Comparison of ENCODE assay signal across 2 cellular contexts in the genomic region with DNA sequence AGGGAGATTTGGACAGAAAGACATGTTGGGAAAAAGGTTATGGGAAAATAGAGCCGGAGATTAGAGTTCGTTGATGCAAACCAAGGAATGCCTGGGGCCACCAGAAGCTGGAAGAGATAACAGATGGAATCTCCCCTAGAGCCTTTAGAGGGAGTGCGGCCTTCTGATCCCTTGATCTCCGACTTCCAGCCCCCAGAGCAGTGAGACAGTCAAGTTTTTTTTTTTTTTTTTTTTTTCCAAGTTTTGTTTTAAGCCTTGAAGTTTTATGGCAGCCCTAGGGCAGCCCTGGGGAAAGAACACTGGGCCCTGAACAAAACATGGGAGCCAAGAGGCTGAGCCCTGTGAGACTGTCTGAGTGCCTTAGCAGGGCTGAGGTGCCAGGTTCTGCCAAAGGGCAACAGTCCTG.
TF ChIP-seq lines count a peak whose summit lies in the region.

No MANE protein-coding gene starts in this region.

TF ChIP-seq in HepG2, 621 proteins besides CTCF, POLR2A, EP300 and RAD21:
- TF ChIP-seq ZNF782 (CRISPR knock-in tag; IDR thresholded peaks at IDR 0.05; ENCODE audit: borderline replicate concordance) (no peak), ZBTB7B (CRISPR knock-in tag; IDR thresholded peaks at IDR 0.05) (0 out of 2 replicates have a peak, but pooled peaks have one; percentile 41)
- TF ChIP-seq, protein P1, sequence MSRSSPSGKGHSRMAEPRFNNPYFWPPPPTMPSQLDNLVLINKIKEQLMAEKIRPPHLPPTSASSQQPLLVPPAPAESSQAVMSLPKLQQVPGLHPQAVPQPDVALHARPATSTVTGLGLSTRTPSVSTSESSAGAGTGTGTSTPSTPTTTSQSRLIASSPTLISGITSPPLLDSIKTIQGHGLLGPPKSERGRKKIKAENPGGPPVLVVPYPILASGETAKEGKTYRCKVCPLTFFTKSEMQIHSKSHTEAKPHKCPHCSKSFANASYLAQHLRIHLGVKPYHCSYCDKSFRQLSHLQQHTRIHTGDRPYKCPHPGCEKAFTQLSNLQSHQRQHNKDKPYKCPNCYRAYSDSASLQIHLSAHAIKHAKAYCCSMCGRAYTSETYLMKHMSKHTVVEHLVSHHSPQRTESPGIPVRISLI (CRISPR knock-in tag; IDR thresholded peaks at IDR 0.05; ENCODE audit: borderline replicate concordance) = 0 out of 2 replicates have a peak, but pooled peaks have one; percentile 34

TF ChIP-seq in endothelial cell of umbilical vein, 7 proteins besides CTCF, POLR2A, EP300 and RAD21:
- TF ChIP-seq MYC (IDR thresholded peaks at IDR 0.05; ENCODE audit: low read depth, low read length) (no peak), FOS (IDR thresholded peaks at IDR 0.05; ENCODE audit: borderline replicate concordance, insufficient read depth, low read length) (no peak), JUN (IDR thresholded peaks at IDR 0.05; ENCODE audit: borderline replicate concordance, insufficient read depth, insufficient read length, low read depth) (no peak), POLR2AphosphoS5 (IDR thresholded peaks at IDR 0.05; ENCODE audit: insufficient read depth, low read depth, low read length) (no peak), EZH2 (IDR thresholded peaks at IDR 0.05; ENCODE audit: borderline replicate concordance, low read depth, low read length, severe bottlenecking) (no peak), GATA2 (IDR thresholded peaks at IDR 0.05; ENCODE audit: insufficient read depth, insufficient read length, low read depth, low read length) (no peak)
- TF ChIP-seq, protein P2, sequence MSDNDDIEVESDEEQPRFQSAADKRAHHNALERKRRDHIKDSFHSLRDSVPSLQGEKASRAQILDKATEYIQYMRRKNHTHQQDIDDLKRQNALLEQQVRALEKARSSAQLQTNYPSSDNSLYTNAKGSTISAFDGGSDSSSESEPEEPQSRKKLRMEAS (IDR thresholded peaks at IDR 0.05; ENCODE audit: insufficient read depth, insufficient read length) = no peak
